9 cellular contexts compared by ENCODE assay signal in the genomic region with DNA sequence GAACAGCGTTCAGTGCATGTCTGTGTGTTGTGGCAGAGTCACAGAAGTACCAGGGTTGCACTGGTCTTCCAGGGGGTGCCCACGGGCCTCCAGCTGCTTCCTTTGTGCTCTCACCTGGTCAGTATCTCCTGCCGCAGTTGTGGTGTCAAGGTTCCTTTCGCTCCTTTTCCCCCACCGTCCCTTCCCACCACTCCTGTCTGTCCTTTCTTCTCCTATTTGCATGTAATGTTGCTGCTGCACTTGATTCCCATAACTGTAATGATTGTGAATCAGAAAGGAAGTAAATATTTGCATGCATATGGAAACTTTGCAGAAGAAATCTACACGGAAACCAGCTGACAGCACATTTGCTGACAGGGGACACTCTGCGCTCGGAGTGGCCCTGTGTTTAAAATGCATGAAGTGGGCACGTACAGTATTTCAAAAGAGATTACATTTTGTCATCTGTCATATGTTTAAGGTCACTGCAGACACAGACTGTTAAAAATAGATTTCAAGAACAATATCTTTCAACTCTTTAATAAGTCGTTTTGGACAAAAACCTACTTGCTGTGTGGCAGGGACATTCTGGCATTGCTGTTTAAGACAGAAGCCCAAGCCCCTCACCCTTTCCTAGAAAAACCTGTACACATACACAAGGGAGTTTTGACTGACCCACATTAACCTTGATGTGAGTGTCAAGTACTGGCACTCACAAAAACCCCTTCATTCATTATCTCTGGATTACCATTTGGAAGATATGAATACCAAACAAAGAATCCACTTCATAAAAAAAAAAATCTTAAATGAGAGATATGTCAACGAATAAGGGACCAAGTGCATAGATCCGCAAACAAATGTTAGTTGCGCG.
A peak's percentile ranks its signal among the peaks of the same experiment; 100 is the strongest.
DNase-seq lines count a peak whose midpoint lies in the region; ATAC-seq and TF ChIP-seq lines count a peak whose summit lies in the region.
"Had no signal": no experiment of that assay in that cellular context is flagged by ENCODE, and none has a peak within 500 bp of the region (broad histone marks: within the 10 kb centered on the region; RNA-seq: fewer than 3 reads in every experiment).

No MANE protein-coding gene starts in this region.

- DNase-seq in left lobe of liver (ENCODE audit: low spot score) (no peak), cortex of kidney (lab: John Stamatoyannopoulos, UW) (no peak), progenitor cell of endocrine pancreas (ENCODE audit: low spot score, unreplicated experiment) (no peak), ureter (ENCODE audit: low spot score) (no peak), NCI-H2227 treated with DMSO at 0.1 percent for 48 hours (lab: John Stamatoyannopoulos, UW) (no peak)
- DNase-seq: dorsolateral prefrontal cortex had no signal

- H3K36me3 Mint-ChIP-seq in progenitor cell of endocrine pancreas (ENCODE audit: insufficient read depth): peaks cover 5% of the 10 kb centered on the region

- H3K27ac Mint-ChIP-seq in progenitor cell of endocrine pancreas: no peak overlapping the region

- H3K27me3 Mint-ChIP-seq in progenitor cell of endocrine pancreas: no peaks in the 10 kb centered on the region

- TF ChIP-seq CTCF in progenitor cell of endocrine pancreas (IDR thresholded peaks at IDR 0.05; ENCODE audit: unreplicated experiment): no peak

- H3K4me3 Mint-ChIP-seq in progenitor cell of endocrine pancreas (ENCODE audit: low read depth): no peak overlapping the region

- peaks cover 12% of the 10 kb centered on the region for H3K9me3 Mint-ChIP-seq in progenitor cell of endocrine pancreas (ENCODE audit: low read depth)

- no peak for TF ChIP-seq POLR2A in GM18505 (IDR thresholded peaks at IDR 0.05; ENCODE audit: borderline replicate concordance, extremely low read depth, insufficient read depth, insufficient read length)

- peaks cover 15% of the 10 kb centered on the region for H3K4me1 Mint-ChIP-seq in progenitor cell of endocrine pancreas (ENCODE audit: low read depth)

- ATAC-seq in GM18505 (IDR thresholded peaks at IDR 0.05; ENCODE audit: unreplicated experiment): peak; percentile 67
- peak; percentile 54 for ATAC-seq in GM21515 (IDR thresholded peaks at IDR 0.05; ENCODE audit: unreplicated experiment)
- peak; percentile 56 for ATAC-seq in HG03457 (IDR thresholded peaks at IDR 0.05; ENCODE audit: unreplicated experiment)
- ATAC-seq in left lobe of liver: peak; percentile 26
